Comparison of ENCODE assay signal across 21 cellular contexts in the genomic region with DNA sequence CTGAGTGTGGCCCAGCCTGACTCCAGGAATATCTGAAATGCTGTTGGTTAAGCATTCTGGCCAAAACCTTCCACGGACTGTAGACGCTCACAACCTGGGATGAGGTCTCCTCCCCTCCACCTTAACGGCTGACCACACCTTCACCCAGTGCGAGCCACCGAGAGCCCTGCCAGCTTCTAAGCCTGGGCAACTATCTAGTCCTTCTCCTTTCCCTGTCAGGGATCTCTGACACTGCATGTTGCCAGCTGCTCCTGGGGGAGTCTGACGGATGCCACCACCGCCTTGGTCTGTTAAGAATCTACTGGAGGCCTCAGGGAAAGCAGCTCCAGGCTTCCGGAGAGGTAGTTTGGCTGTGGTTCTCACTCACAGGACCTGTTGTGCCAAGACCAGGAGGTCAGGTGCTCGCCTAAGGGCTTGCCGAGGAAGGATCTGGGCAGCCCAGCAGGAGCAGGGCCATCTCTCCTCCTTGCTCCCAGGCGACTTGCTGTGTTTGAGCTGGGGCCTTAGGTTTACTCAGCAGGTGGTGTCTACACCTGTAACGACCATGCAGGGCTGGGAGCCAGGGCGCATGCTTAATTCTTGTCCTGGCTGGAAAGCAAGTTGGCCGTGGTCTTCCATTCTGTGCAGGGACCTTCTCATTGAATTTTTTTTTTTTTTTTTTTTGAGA.
DNase-seq lines count a peak whose midpoint lies in the region; ATAC-seq lines count a peak whose summit lies in the region.
"Had no signal": no experiment of that assay in that cellular context is flagged by ENCODE, and none has a peak within 500 bp of the region (broad histone marks: within the 10 kb centered on the region; RNA-seq: fewer than 3 reads in every experiment).

No MANE protein-coding gene starts in this region.

- no peak for DNase-seq in left ventricle myocardium superior
- DNase-seq in Right ventricle myocardium superior = no peak
- no peak for DNase-seq in T-helper 17 cell
- DNase-seq in left lobe of liver (ENCODE audit: low spot score) = no peak
- DNase-seq in activated T-helper 2 cell treated with anti-CD3 and anti-CD28 coated beads, Interferon-gamma antibody, Interleukin-2, Interleukin-4, amounts not matched to agents 10 μg/mL and 5 μg/mL and 100 μg/mL, durations not matched to agents 14 hours and 24 hours and 36 hours (ENCODE audit: low spot score) = no peak
- no peak for DNase-seq in MV-4-11 (lab: John Stamatoyannopoulos, UW)
- DNase-seq: CD4-positive, alpha-beta T cell; DMS53; GOT3; HCEC 1CT; NCI-H1092 treated with DMSO at 0.1 percent for 48 hours; NCI-H1436 treated with DMSO at 0.1 percent for 48 hours; NCI-H2029 treated with DMSO at 0.1 percent for 48 hours; NCI-H446 treated with DMSO at 0.1 percent for 48 hours; NCI-H526; NCI-H82; RPMI8226; SHP77 treated with DMSO at 0.1 percent for 48 hours had no signal

- H3K4me1 Mint-ChIP-seq in T-helper 17 cell = peaks cover 9% of the 10 kb centered on the region
- H3K4me1 Mint-ChIP-seq in activated T-helper 2 cell treated with anti-CD3 and anti-CD28 coated beads, Interferon-gamma antibody, Interleukin-2, Interleukin-4, amounts not matched to agents 10 μg/mL and 5 μg/mL and 100 μg/mL, durations not matched to agents 14 hours and 24 hours and 36 hours (ENCODE audit: low read depth) = no peaks in the 10 kb centered on the region

- peak overlapping the region; percentile 24 for H3K27ac Mint-ChIP-seq in T-helper 17 cell
- no peak overlapping the region for H3K27ac Mint-ChIP-seq in activated T-helper 2 cell treated with anti-CD3 and anti-CD28 coated beads, Interferon-gamma antibody, Interleukin-2, Interleukin-4, amounts not matched to agents 10 μg/mL and 5 μg/mL and 100 μg/mL, durations not matched to agents 14 hours and 24 hours and 36 hours
- H3K27ac Mint-ChIP-seq: CD4-positive, alpha-beta T cell; IgD-negative memory B cell had no signal

- ATAC-seq in left ventricle myocardium superior = peak; percentile 18
- ATAC-seq in Right ventricle myocardium superior (ENCODE audit: poor library complexity) = no peak
- ATAC-seq in T-helper 17 cell = no peak
- peak; percentile 18 for ATAC-seq in left lobe of liver
- no peak for ATAC-seq in GM18873 (IDR thresholded peaks at IDR 0.05; ENCODE audit: low FRiP score, unreplicated experiment)

- H3K9me3 Mint-ChIP-seq in activated T-helper 2 cell treated with anti-CD3 and anti-CD28 coated beads, Interferon-gamma antibody, Interleukin-2, Interleukin-4, amounts not matched to agents 10 μg/mL and 5 μg/mL and 100 μg/mL, durations not matched to agents 14 hours and 24 hours and 36 hours = no peaks in the 10 kb centered on the region
- H3K9me3 Mint-ChIP-seq: CD4-positive, alpha-beta T cell; IgD-negative memory B cell had no signal

- H3K4me3 Mint-ChIP-seq in T-helper 17 cell = no peak overlapping the region
- no peak overlapping the region for H3K4me3 Mint-ChIP-seq in activated T-helper 2 cell treated with anti-CD3 and anti-CD28 coated beads, Interferon-gamma antibody, Interleukin-2, Interleukin-4, amounts not matched to agents 10 μg/mL and 5 μg/mL and 100 μg/mL, durations not matched to agents 14 hours and 24 hours and 36 hours (ENCODE audit: low read depth)
- H3K4me3 Mint-ChIP-seq: CD4-positive, alpha-beta T cell; IgD-negative memory B cell had no signal

- intact Hi-C loops in left ventricle myocardium superior (cut with micrococcal nuclease) = no loop called here
- intact Hi-C loops in Right ventricle myocardium superior (cut with DNase I) = no loop called here
- intact Hi-C loops in activated T-helper 2 cell treated with anti-CD3 and anti-CD28 coated beads, Interferon-gamma antibody, Interleukin-2, Interleukin-4, amounts not matched to agents 10 μg/mL and 5 μg/mL and 100 μg/mL, durations not matched to agents 14 hours and 24 hours and 36 hours (cut with micrococcal nuclease) = no loop called here

- H3K9me3 ChIP-seq in T-helper 17 cell (ENCODE audit: control insufficient read depth, low read length, poor library complexity, severe bottlenecking) = no peaks in the 10 kb centered on the region
- H3K9me3 ChIP-seq: BLaER1 had no signal

- H3K36me3 Mint-ChIP-seq in T-helper 17 cell (ENCODE audit: low read depth) = peaks cover 2% of the 10 kb centered on the region
- no peaks in the 10 kb centered on the region for H3K36me3 Mint-ChIP-seq in activated T-helper 2 cell treated with anti-CD3 and anti-CD28 coated beads, Interferon-gamma antibody, Interleukin-2, Interleukin-4, amounts not matched to agents 10 μg/mL and 5 μg/mL and 100 μg/mL, durations not matched to agents 14 hours and 24 hours and 36 hours (ENCODE audit: low read depth)
- H3K36me3 Mint-ChIP-seq: IgD-negative memory B cell had no signal

- peaks cover 41% of the 10 kb centered on the region for H3K27me3 Mint-ChIP-seq in T-helper 17 cell
- no peaks in the 10 kb centered on the region for H3K27me3 Mint-ChIP-seq in activated T-helper 2 cell treated with anti-CD3 and anti-CD28 coated beads, Interferon-gamma antibody, Interleukin-2, Interleukin-4, amounts not matched to agents 10 μg/mL and 5 μg/mL and 100 μg/mL, durations not matched to agents 14 hours and 24 hours and 36 hours (ENCODE audit: low read depth)
- H3K27me3 Mint-ChIP-seq: CD4-positive, alpha-beta T cell had no signal

Comparison
In these comparisons a context has a peak if more than half of its experiments do, and no peak if none do; other contexts are left out.
1. ATAC-seq: peak in left ventricle myocardium superior (single experiment) and left lobe of liver (single experiment); none in Right ventricle myocardium superior (single experiment), T-helper 17 cell (single experiment) and GM18873 (single experiment).